In genomic region chr17:33848433-33848832, GRCh38 we compare ENCODE assay signal across 28 cellular contexts.
"Had no signal": no experiment of that assay in that cellular context is flagged by ENCODE, and none has a peak within 500 bp of the region (broad histone marks: within the 10 kb centered on the region; RNA-seq: fewer than 3 reads in every experiment).

No MANE protein-coding gene starts in this region.

- H3K36me3 Mint-ChIP-seq: memory B cell had no signal

- H3K4me3 Mint-ChIP-seq: dendritic cell treated with granulocyte-macrophage colony-stimulating factor and Interleukin-4, amounts not matched to agents 40 ng/mL and 50 ng/mL, for 4 days; effector memory CD8-positive, alpha-beta T cell; endodermal cell; memory B cell had no signal

- H3K36me3 ChIP-seq: colonic mucosa, esophagus squamous epithelium, gastrocnemius medialis, heart right ventricle, left lung had no signal

- H3K9me3 Mint-ChIP-seq: dendritic cell treated with granulocyte-macrophage colony-stimulating factor and Interleukin-4, amounts not matched to agents 40 ng/mL and 50 ng/mL, for 4 days; effector memory CD8-positive, alpha-beta T cell; endodermal cell; memory B cell had no signal

- H3K27me3 ChIP-seq: gastrocnemius medialis, left lung had no signal

- FAIRE-seq: endometrium, islet of Langerhans, keratinocyte had no signal

- H3K4me1 Mint-ChIP-seq: endodermal cell, memory B cell had no signal

- H3K27ac ChIP-seq: colonic mucosa, epithelial cell of prostate, esophagus squamous epithelium, gastrocnemius medialis, heart right ventricle, left lung had no signal

- H3K27ac Mint-ChIP-seq: dendritic cell treated with granulocyte-macrophage colony-stimulating factor and Interleukin-4, amounts not matched to agents 40 ng/mL and 50 ng/mL, for 4 days; effector memory CD8-positive, alpha-beta T cell; endodermal cell; memory B cell had no signal

- H3K9me3 ChIP-seq: colonic mucosa, esophagus squamous epithelium, gastrocnemius medialis, heart right ventricle, left lung had no signal

- ATAC-seq: effector memory CD8-positive, alpha-beta T cell; esophagus mucosa; gastrocnemius medialis; heart right ventricle; left cardiac atrium; left lung; left ventricle myocardium superior had no signal

- DNase-seq: colonic mucosa; cortex of kidney; effector CD8-positive, alpha-beta T cell; effector memory CD8-positive, alpha-beta T cell; endodermal cell; erythroblast; esophagus squamous epithelium; foreskin fibroblast; foreskin melanocyte; gastrocnemius medialis; glutamatergic neuron; head of caudate nucleus; heart right ventricle; hippocampal formation; left cardiac atrium; left lung; left ventricle myocardium superior; mammary epithelial cell; mesendoderm; midbrain had no signal

- H3K4me3 ChIP-seq: colonic mucosa, esophagus squamous epithelium, gastrocnemius medialis, heart right ventricle, left lung, lung had no signal

- H3K4me1 ChIP-seq: colonic mucosa, esophagus squamous epithelium, gastrocnemius medialis, heart right ventricle, left lung had no signal

- H3K27me3 Mint-ChIP-seq: dendritic cell treated with granulocyte-macrophage colony-stimulating factor and Interleukin-4, amounts not matched to agents 40 ng/mL and 50 ng/mL, for 4 days had no signal
